Comparison of ENCODE assay signal across 16 cellular contexts in genomic region chr2:122627388-122627787, GRCh38.
"Had no signal": no experiment of that assay in that cellular context is flagged by ENCODE, and none has a peak within 500 bp of the region (broad histone marks: within the 10 kb centered on the region; RNA-seq: fewer than 3 reads in every experiment).

No MANE protein-coding gene starts in this region.

- H3K4me3 ChIP-seq: cardiac muscle cell, coronary artery, right atrium auricular region, thyroid gland, uterus had no signal

- H3K9ac ChIP-seq: parathyroid adenoma had no signal

- H3K27ac Mint-ChIP-seq: activated CD4-positive, alpha-beta memory T cell treated with anti-CD3 and anti-CD28 coated beads for 36 hours; activated naive CD8-positive, alpha-beta T cell had no signal

- H3K9me3 ChIP-seq: right atrium auricular region, thyroid gland, uterus had no signal

- H3K27ac ChIP-seq: cardiac muscle cell, coronary artery, parathyroid adenoma, right atrium auricular region, thyroid gland, uterus had no signal

- H3K36me3 ChIP-seq: cardiac muscle cell, right atrium auricular region, thyroid gland, uterus had no signal

- H3K27me3 Mint-ChIP-seq: activated CD4-positive, alpha-beta memory T cell treated with anti-CD3 and anti-CD28 coated beads for 36 hours; activated naive CD8-positive, alpha-beta T cell had no signal

- H3K4me3 Mint-ChIP-seq: activated CD4-positive, alpha-beta memory T cell treated with anti-CD3 and anti-CD28 coated beads for 36 hours; activated naive CD8-positive, alpha-beta T cell; activated T-cell treated with anti-CD3 and anti-CD28 coated beads, Interleukin-2, amount 50 U/mL, for 4 hours had no signal

- H3K79me2 ChIP-seq: parathyroid adenoma had no signal

- DNase-seq: activated CD4-positive, alpha-beta memory T cell treated with anti-CD3 and anti-CD28 coated beads for 36 hours; activated CD4-positive, alpha-beta T cell treated with anti-CD3 and anti-CD28 coated beads for 1 hour; activated effector memory CD4-positive, alpha-beta T cell treated with anti-CD3 and anti-CD28 coated beads, Interleukin-2, amount 50 U/mL, for 16 hours; activated T-cell treated with anti-CD3 and anti-CD28 coated beads, Interleukin-2, amount 50 U/mL, for 4 hours; anterior cingulate cortex; effector CD4-positive, alpha-beta T cell; hypothalamus; left colon; small intestine; thyroid gland; uterus had no signal

- H3K4me1 ChIP-seq: parathyroid adenoma, right atrium auricular region, thyroid gland, uterus had no signal

- H3K27me3 ChIP-seq: cardiac muscle cell, right atrium auricular region, thyroid gland, uterus had no signal

- H3K36me3 Mint-ChIP-seq: activated CD4-positive, alpha-beta memory T cell treated with anti-CD3 and anti-CD28 coated beads for 36 hours; activated naive CD8-positive, alpha-beta T cell had no signal

- H2AFZ ChIP-seq: parathyroid adenoma had no signal
